In the genomic region with DNA sequence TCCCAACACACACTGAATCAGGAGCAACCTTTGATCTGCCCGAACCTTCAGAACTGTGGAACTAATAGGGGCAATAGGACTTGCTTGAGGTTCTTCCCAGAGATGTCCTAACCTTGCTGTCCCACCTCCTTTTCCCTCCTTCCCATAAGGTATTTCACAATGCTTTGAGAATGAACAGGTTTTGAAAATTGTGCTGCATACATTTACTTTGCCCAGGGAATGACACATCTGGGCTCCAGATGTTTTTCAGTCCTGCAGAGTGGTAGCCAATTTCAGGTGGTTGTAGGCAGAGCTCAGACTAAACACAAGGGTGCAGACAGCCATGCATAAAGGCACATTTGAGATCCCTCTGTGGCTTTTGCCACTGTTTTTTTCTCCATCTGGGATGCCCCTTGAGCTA, we compare ENCODE assay signal across 24 cellular contexts.
DNase-seq lines count a peak whose midpoint lies in the region; ATAC-seq, FAIRE-seq and TF ChIP-seq lines count a peak whose summit lies in the region.
"Had no signal": no experiment of that assay in that cellular context is flagged by ENCODE, and none has a peak within 500 bp of the region (broad histone marks: within the 10 kb centered on the region; RNA-seq: fewer than 3 reads in every experiment).

No MANE protein-coding gene starts in this region.

- H3K4me3 Mint-ChIP-seq in endothelial cell (ENCODE audit: unreplicated experiment), result no peak overlapping the region
- H3K4me3 Mint-ChIP-seq: B cell, CD14-positive monocyte, H9, IgD-negative memory B cell had no signal

- 0% methylated on average over 1 of the region's 1 CpG for WGBS in GM12878 (ENCODE audit: insufficient coverage, insufficient replicate concordance, low lambda C conversion rate, missing lambda C conversion rate)

- H3K36me3 ChIP-seq in GM12878 (ENCODE audit: control insufficient read depth in 2 of 2, insufficient read depth in 2 of 2, low read length in 1 of 2), result no peaks in the 10 kb centered on the region

- TF ChIP-seq POLR2A in GM12878 (IDR thresholded peaks at IDR 0.05; ENCODE audit: low read depth, low read length), result no peak

- no peak for ATAC-seq in GM12878
- no peak for ATAC-seq in HG03108 (IDR thresholded peaks at IDR 0.05; ENCODE audit: unreplicated experiment)

- no peaks in the 10 kb centered on the region for H3K4me1 Mint-ChIP-seq in endothelial cell (ENCODE audit: unreplicated experiment)
- H3K4me1 Mint-ChIP-seq: CD14-positive monocyte, H9 had no signal

- no peaks in the 10 kb centered on the region for H4K20me1 ChIP-seq in GM12878 (ENCODE audit: control insufficient read depth, insufficient read depth)

- no peaks in the 10 kb centered on the region for H3K79me2 ChIP-seq in GM12878 (ENCODE audit: control insufficient read depth, insufficient read depth, low read length)

- H3K27ac Mint-ChIP-seq in endothelial cell (ENCODE audit: unreplicated experiment), result no peak overlapping the region
- H3K27ac Mint-ChIP-seq: B cell, H9 had no signal

- POLR2A ChIA-PET in GM12878 (lab: Charles Lee), result no interaction called here

- no peaks in the 10 kb centered on the region for H3K9me3 Mint-ChIP-seq in endothelial cell (ENCODE audit: unreplicated experiment)
- H3K9me3 Mint-ChIP-seq: CD14-positive monocyte, IgD-negative memory B cell had no signal

- no peak overlapping the region for H3K27ac ChIP-seq in GM12878 (ENCODE audit: control insufficient read depth, insufficient read depth)
- no peak overlapping the region for H3K27ac ChIP-seq in dorsolateral prefrontal cortex
- H3K27ac ChIP-seq: GM23248, HL-60 had no signal

- RAD21 ChIA-PET in GM12878 (lab: Charles Lee; ENCODE audit: unreplicated experiment), result no interaction called here

- H3K36me3 Mint-ChIP-seq in endothelial cell (ENCODE audit: low read depth, unreplicated experiment), result no peaks in the 10 kb centered on the region
- H3K36me3 Mint-ChIP-seq: CD14-positive monocyte, IgD-negative memory B cell had no signal

- H3K27me3 Mint-ChIP-seq in endothelial cell (ENCODE audit: unreplicated experiment), result peaks cover 2% of the 10 kb centered on the region

- no peak for TF ChIP-seq CTCF in GM12878 (IDR thresholded peaks at IDR 0.05 in 2 of 3, conservative IDR thresholded peaks at IDR 0.05 in 1 of 3; ENCODE audit: control insufficient read depth in 2 of 3, extremely low read depth in 1 of 3, insufficient read depth in 1 of 3, low read depth in 3 of 3, low read length in 3 of 3)
- no peak for TF ChIP-seq CTCF in fibroblast of the aortic adventitia (IDR thresholded peaks at IDR 0.05; ENCODE audit: insufficient read depth, low read length)
- TF ChIP-seq CTCF in endothelial cell (IDR thresholded peaks at IDR 0.05; ENCODE audit: unreplicated experiment), result no peak
- TF ChIP-seq CTCF in dorsolateral prefrontal cortex (IDR thresholded peaks at IDR 0.05 in 54 of 56, conservative IDR thresholded peaks at IDR 0.05 in 2 of 56; ENCODE audit: low read depth in 1 of 56, partially characterized antibody in 56 of 56), result no peak

- peaks cover 0 to 3% of the 10 kb centered on the region in 2 experiments; a peak in 2 of 4 replicates for H3K27me3 ChIP-seq in GM12878 (replicated peaks in 1 of 2; ENCODE audit: control insufficient read depth in 2 of 2, insufficient read depth in 2 of 2, low read length in 1 of 2)
- peaks cover 0 to 18% (median 0%) of the 10 kb centered on the region in 45 donors for H3K27me3 ChIP-seq in dorsolateral prefrontal cortex

- in situ Hi-C loops in GM12878 (cut with MboI), result no loop called here

- TF ChIP-seq EP300 in GM12878 (IDR thresholded peaks at IDR 0.05; ENCODE audit: borderline replicate concordance in 1 of 2, control insufficient read depth in 1 of 2, low read depth in 2 of 2, low read length in 2 of 2), result no peak

- SMC1A ChIA-PET in GM12878 (lab: Charles Lee; ENCODE audit: uncharacterized antibody, unreplicated experiment), result no interaction called here

- intact Hi-C loops in GM12878 (cut with micrococcal nuclease; ENCODE audit: unreplicated experiment), result no loop called here
- intact Hi-C loops in dorsolateral prefrontal cortex (cut with DNase I), result no loop called here

- no peak overlapping the region for H3K9ac ChIP-seq in GM12878 (ENCODE audit: control insufficient read depth, insufficient read depth, low read length)
- H3K9ac ChIP-seq: GM23248 had no signal

- no peaks in the 10 kb centered on the region for H3K4me1 ChIP-seq in GM12878 (ENCODE audit: control insufficient read depth, insufficient read depth, low read length)

- FAIRE-seq in GM12878 (lab: Jason Lieb, UNC), result peak; percentile 13
- FAIRE-seq: A204.1, RCC 7860 had no signal

- no peak for TF ChIP-seq RAD21 in GM12878 (IDR thresholded peaks at IDR 0.05; ENCODE audit: insufficient read depth, low read depth, low read length)

- H2AFZ ChIP-seq in GM12878 (ENCODE audit: control insufficient read depth, low read depth, low read length), result no peak overlapping the region
- H2AFZ ChIP-seq: GM23248 had no signal

- H3K4me3 ChIP-seq in GM12878, result no peak overlapping the region
- H3K4me3 ChIP-seq in fibroblast of the aortic adventitia (ENCODE audit: low read depth, low read length), result no peak overlapping the region
- H3K4me3 ChIP-seq in dorsolateral prefrontal cortex, result no peak overlapping the region
- H3K4me3 ChIP-seq: GM23248 had no signal

- no TSS peak for BruUV-seq in GM12878 (replicated peaks; lab: Mats Ljungman, UMichigan)

- CTCF ChIA-PET in GM12878 (lab: Yijun Ruan, JAX), result no interaction called here

- H3K9me3 ChIP-seq in GM12878 (replicated peaks; ENCODE audit: control insufficient read depth, insufficient read depth, low read length), result no peaks in the 10 kb centered on the region

- DNase-seq in GM03348 (ENCODE audit: low spot score) (peak; percentile 24), RPMI7951 (ENCODE audit: low read depth) (peak; percentile 32), GM12878 (ENCODE audit: low read depth, low spot score) (no peak), fibroblast of the aortic adventitia (ENCODE audit: low read depth) (peak; percentile 57), endothelial cell (ENCODE audit: low spot score) (no peak), dorsolateral prefrontal cortex (no peak), GM19238 (ENCODE audit: insufficient read length, low spot score) (no peak)
- DNase-seq: GDM1, GM23248, H9, MV-4-11, NCI-H1694 treated with DMSO at 0.1 percent for 48 hours, NCI-H2081 treated with DMSO at 0.1 percent for 48 hours, NCI-H446 treated with DMSO at 0.1 percent for 48 hours, NCI-H526 treated with DMSO at 0.1 percent for 48 hours, OCI-M1, Right ventricle myocardium superior had no signal

- H3K4me2 ChIP-seq in GM12878 (ENCODE audit: control insufficient read depth, insufficient read depth), result no peak overlapping the region

TF ChIP-seq in GM12878, 131 proteins besides CTCF, POLR2A, EP300 and RAD21 (continues in another document):
- TF ChIP-seq HSF1 (IDR thresholded peaks at IDR 0.05; ENCODE audit: low read depth, low read length) (no peak), NFIC (IDR thresholded peaks at IDR 0.05; ENCODE audit: low read depth, low read length) (no peak), NFXL1 (IDR thresholded peaks at IDR 0.05; ENCODE audit: borderline replicate concordance) (no peak), MXI1 (IDR thresholded peaks at IDR 0.05; ENCODE audit: low read depth, low read length) (no peak), ZNF217 (IDR thresholded peaks at IDR 0.05) (no peak)
- TF ChIP-seq, protein P1, sequence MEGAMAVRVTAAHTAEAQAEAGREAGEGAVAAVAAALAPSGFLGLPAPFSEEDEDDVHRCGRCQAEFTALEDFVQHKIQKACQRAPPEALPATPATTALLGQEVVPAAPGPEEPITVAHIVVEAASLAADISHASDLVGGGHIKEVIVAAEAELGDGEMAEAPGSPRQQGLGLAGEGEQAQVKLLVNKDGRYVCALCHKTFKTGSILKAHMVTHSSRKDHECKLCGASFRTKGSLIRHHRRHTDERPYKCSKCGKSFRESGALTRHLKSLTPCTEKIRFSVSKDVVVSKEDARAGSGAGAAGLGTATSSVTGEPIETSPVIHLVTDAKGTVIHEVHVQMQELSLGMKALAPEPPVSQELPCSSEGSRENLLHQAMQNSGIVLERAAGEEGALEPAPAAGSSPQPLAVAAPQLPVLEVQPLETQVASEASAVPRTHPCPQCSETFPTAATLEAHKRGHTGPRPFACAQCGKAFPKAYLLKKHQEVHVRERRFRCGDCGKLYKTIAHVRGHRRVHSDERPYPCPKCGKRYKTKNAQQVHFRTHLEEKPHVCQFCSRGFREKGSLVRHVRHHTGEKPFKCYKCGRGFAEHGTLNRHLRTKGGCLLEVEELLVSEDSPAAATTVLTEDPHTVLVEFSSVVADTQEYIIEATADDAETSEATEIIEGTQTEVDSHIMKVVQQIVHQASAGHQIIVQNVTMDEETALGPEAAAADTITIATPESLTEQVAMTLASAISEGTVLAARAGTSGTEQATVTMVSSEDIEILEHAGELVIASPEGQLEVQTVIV (IDR thresholded peaks at IDR 0.05; ENCODE audit: borderline replicate concordance, partially characterized antibody), result no peak
- TF ChIP-seq, protein P2, sequence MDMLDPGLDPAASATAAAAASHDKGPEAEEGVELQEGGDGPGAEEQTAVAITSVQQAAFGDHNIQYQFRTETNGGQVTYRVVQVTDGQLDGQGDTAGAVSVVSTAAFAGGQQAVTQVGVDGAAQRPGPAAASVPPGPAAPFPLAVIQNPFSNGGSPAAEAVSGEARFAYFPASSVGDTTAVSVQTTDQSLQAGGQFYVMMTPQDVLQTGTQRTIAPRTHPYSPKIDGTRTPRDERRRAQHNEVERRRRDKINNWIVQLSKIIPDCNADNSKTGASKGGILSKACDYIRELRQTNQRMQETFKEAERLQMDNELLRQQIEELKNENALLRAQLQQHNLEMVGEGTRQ (IDR thresholded peaks at IDR 0.05; ENCODE audit: borderline replicate concordance, low read depth, low read length), result no peak

Comparison
In these comparisons a context has a peak if more than half of its experiments do, and no peak if none do; other contexts are left out.
1. DNase-seq: peak in GM03348 (single experiment), RPMI7951 (single experiment) and fibroblast of the aortic adventitia (single experiment); none in GM12878 (single experiment), endothelial cell (single experiment), dorsolateral prefrontal cortex (0 of 10) and GM19238 (single experiment).